ENCODE assay signal across 17 cellular contexts in the genomic region with DNA sequence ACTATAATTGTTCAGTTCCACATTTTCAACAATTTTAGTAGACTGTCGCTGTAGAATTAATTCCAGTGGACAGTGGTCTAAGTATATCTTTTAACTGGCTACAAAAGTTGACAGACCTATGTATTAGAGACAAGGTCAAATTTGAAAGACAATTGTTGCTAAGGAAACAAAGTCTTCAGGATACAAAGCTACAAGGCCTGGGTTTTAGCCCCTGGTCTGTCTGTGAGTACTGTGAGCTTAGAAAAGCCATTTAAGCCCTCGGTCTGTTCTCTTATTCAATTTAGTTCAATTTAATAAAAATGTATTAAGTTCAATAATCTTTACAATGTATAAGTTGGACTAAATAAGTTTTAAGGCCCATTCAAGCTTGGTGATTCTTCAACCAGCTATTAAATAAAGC.
"Had no signal": no experiment of that assay in that cellular context is flagged by ENCODE, and none has a peak within 500 bp of the region (broad histone marks: within the 10 kb centered on the region; RNA-seq: fewer than 3 reads in every experiment).

No MANE protein-coding gene starts in this region.

- H3K27me3 Mint-ChIP-seq: activated CD4-positive, alpha-beta memory T cell treated with anti-CD3 and anti-CD28 coated beads for 36 hours; activated naive CD8-positive, alpha-beta T cell treated with anti-CD3 and anti-CD28 coated beads, Interleukin-2, amount 10 ng/mL, durations not matched to agents 7 days and 5 days; type B pancreatic cell had no signal

- H3K36me3 ChIP-seq: ascending aorta, lower lobe of right lung, sigmoid colon, suprapubic skin had no signal

- H3K4me3 Mint-ChIP-seq: activated CD4-positive, alpha-beta memory T cell treated with anti-CD3 and anti-CD28 coated beads for 36 hours; activated naive CD8-positive, alpha-beta T cell treated with anti-CD3 and anti-CD28 coated beads, Interleukin-2, amount 10 ng/mL, durations not matched to agents 7 days and 5 days; activated T-cell treated with anti-CD3 and anti-CD28 coated beads, Interleukin-2, amount 50 U/mL, for 4 hours; naive B cell; type B pancreatic cell had no signal

- H3K27me3 ChIP-seq: ascending aorta, sigmoid colon, suprapubic skin had no signal

- ATAC-seq: activated T-cell treated with anti-CD3 and anti-CD28 coated beads, Interleukin-2, amount 50 U/mL, for 4 hours; lower lobe of right lung had no signal

- H3K9me3 ChIP-seq: ascending aorta, lower lobe of right lung, sigmoid colon, suprapubic skin had no signal

- H3K36me3 Mint-ChIP-seq: activated CD4-positive, alpha-beta memory T cell treated with anti-CD3 and anti-CD28 coated beads for 36 hours; activated naive CD8-positive, alpha-beta T cell treated with anti-CD3 and anti-CD28 coated beads, Interleukin-2, amount 10 ng/mL, durations not matched to agents 7 days and 5 days; naive B cell; type B pancreatic cell had no signal

- H3K4me1 ChIP-seq: lower lobe of right lung had no signal

- DNase-seq: activated CD4-positive, alpha-beta memory T cell treated with anti-CD3 and anti-CD28 coated beads for 36 hours; activated CD4-positive, CD25-positive, alpha-beta regulatory T cell treated with anti-CD3 and anti-CD28 coated beads, Interleukin-2, amount 50 U/mL, for 72 hours; activated gamma-delta T cell treated with Interleukin-2 at 50 U/mL for 16 hours; activated naive CD8-positive, alpha-beta T cell treated with anti-CD3 and anti-CD28 coated beads, Interleukin-2, amount 10 ng/mL, durations not matched to agents 7 days and 5 days; activated T-cell treated with anti-CD3 and anti-CD28 coated beads, Interleukin-2, amount 50 U/mL, for 4 hours; dorsolateral prefrontal cortex; foreskin melanocyte; head of caudate nucleus; lower lobe of right lung; naive B cell; sigmoid colon; stimulated activated CD4-positive, alpha-beta T cell treated with anti-CD3 and anti-CD28 coated beads, Interleukin-2, amount 100 ng/mL, for 48 hours; stimulated activated naive CD4-positive, alpha-beta T cell treated with Interleukin-2 at 50 U/mL for 16 hours; SW 1271 had no signal

- H3K9me3 Mint-ChIP-seq: activated CD4-positive, alpha-beta memory T cell treated with anti-CD3 and anti-CD28 coated beads for 36 hours; type B pancreatic cell had no signal

- H3K4me3 ChIP-seq: ascending aorta, dorsolateral prefrontal cortex, lower lobe of right lung, sigmoid colon, suprapubic skin had no signal

- H3K27ac ChIP-seq: ascending aorta, dorsolateral prefrontal cortex, lower lobe of right lung, sigmoid colon, suprapubic skin had no signal

- H3K4me1 Mint-ChIP-seq: activated naive CD8-positive, alpha-beta T cell treated with anti-CD3 and anti-CD28 coated beads, Interleukin-2, amount 10 ng/mL, durations not matched to agents 7 days and 5 days; naive B cell had no signal

- H3K27ac Mint-ChIP-seq: activated CD4-positive, alpha-beta memory T cell treated with anti-CD3 and anti-CD28 coated beads for 36 hours; activated naive CD8-positive, alpha-beta T cell treated with anti-CD3 and anti-CD28 coated beads, Interleukin-2, amount 10 ng/mL, durations not matched to agents 7 days and 5 days; naive B cell; type B pancreatic cell had no signal
